In the genomic region with DNA sequence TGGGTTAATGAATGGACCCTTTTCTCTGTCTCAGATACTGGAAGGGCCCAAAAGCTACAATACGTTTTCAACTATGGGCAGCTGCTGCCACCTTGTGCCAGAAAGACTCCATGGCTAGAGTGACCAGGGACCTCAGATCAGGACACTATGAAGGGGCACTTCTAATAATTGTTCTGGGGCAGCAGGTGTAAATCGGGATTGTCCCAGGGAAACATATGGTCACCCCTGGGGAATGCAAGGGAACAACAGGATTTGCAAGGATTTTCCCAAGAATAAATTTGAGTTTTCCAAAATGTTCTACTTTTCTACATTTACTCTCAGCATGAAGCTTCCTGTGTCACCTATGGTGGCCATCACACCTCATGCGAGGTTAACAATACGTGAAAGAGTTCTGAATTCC, we compare ENCODE assay signal across 8 cellular contexts. TPM values are rescaled to one million over a fixed set of nuclear protein-coding genes. Genes with fewer than 3 reads are reported as not detected.
DNase-seq lines count a peak whose midpoint lies in the region; ATAC-seq and TF ChIP-seq lines count a peak whose summit lies in the region.

No MANE protein-coding gene starts in this region.

- H3K27me3 ChIP-seq in Panc1 (ENCODE audit: control insufficient read depth, insufficient read depth, low read length) (peaks cover 7% of the 10 kb centered on the region), neutrophil (peaks cover 23% of the 10 kb centered on the region), upper lobe of right lung (no peaks in the 10 kb centered on the region)

- ATAC-seq in Panc1 (peak; percentile 94), upper lobe of right lung (peak; percentile 91), GM18867 (IDR thresholded peaks at IDR 0.05; ENCODE audit: unreplicated experiment) (no peak)

- H3K4me3 ChIP-seq in Panc1 (ENCODE audit: low read depth in 2 of 2, low read length in 2 of 2) = no peak overlapping the region
- H3K4me3 ChIP-seq in neutrophil (ENCODE audit: low read depth in 1 of 2, low read length in 1 of 2) = no peak overlapping the region
- H3K4me3 ChIP-seq in upper lobe of right lung = no peak overlapping the region

- no peaks in the 10 kb centered on the region for H3K36me3 ChIP-seq in Panc1 (ENCODE audit: control insufficient read depth, insufficient read depth, low read length)
- H3K36me3 ChIP-seq in neutrophil = no peaks in the 10 kb centered on the region
- no peaks in the 10 kb centered on the region for H3K36me3 ChIP-seq in upper lobe of right lung

- peak; percentile 77 for DNase-seq in GM10248 (ENCODE audit: extremely low spot score)
- DNase-seq in HuH-7.5 (ENCODE audit: low spot score) = peak; percentile 32
- peak; percentile 22 for DNase-seq in Panc1 (ENCODE audit: low read depth, low spot score)
- DNase-seq in activated T-cell treated with anti-CD3 and anti-CD28 coated beads, Interleukin-2, amount 50 U/mL, for 48 hours = peak; percentile 70 to 74
- DNase-seq in fibroblast of peridontal ligament (ENCODE audit: extremely low read depth) = peak; percentile 43
- no peak for DNase-seq in upper lobe of right lung

- no peaks in the 10 kb centered on the region for H3K9me3 ChIP-seq in Panc1 (ENCODE audit: control insufficient read depth, insufficient read depth, low read depth, low read length)
- no peaks in the 10 kb centered on the region for H3K9me3 ChIP-seq in neutrophil
- H3K9me3 ChIP-seq in upper lobe of right lung = no peaks in the 10 kb centered on the region

- TF ChIP-seq CTCF in GM10248 (IDR thresholded peaks at IDR 0.05; ENCODE audit: control extremely low read depth, extremely low read depth, low read depth, missing control alignments) = peak; percentile 85
- TF ChIP-seq CTCF in Panc1 (IDR thresholded peaks at IDR 0.05) = peak; percentile 84
- peak; percentile 36 for TF ChIP-seq CTCF in neutrophil (IDR thresholded peaks at IDR 0.05)
- TF ChIP-seq CTCF in upper lobe of right lung (IDR thresholded peaks at IDR 0.05) = peak; percentile 65

- intact Hi-C loops in Panc1 (cut with micrococcal nuclease; ENCODE audit: unreplicated experiment) = loop anchor here (10.0 kb wide), 2 partner anchors 247 to 347 kb away; partner anchors contain the start of gene DYRK3
- intact Hi-C loops in upper lobe of right lung (cut with DNase I) = no loop called here

- in situ Hi-C loops in Panc1 (cut with HindIII; ENCODE audit: low pct_unique_long_range_greater_than_20kb, low sequenced_read_pairs) = no loop called here

- POLR2A ChIA-PET in GM10248 (lab: Yijun Ruan, JAX) = interaction anchor here (1.0 kb wide), 1 partner anchor 347 kb away, joined by 4 read pairs; the partner anchor contains the start of gene DYRK3
- POLR2A ChIA-PET in Panc1 (lab: Charles Lee) = no interaction called here

- H3K27ac ChIP-seq in Panc1 (ENCODE audit: low read length) (no peak overlapping the region), neutrophil (no peak overlapping the region), upper lobe of right lung (no peak overlapping the region)

- H3K4me1 ChIP-seq in Panc1 (ENCODE audit: control insufficient read depth, insufficient read depth, low read length) (no peaks in the 10 kb centered on the region), neutrophil (ENCODE audit: control insufficient read depth in 1 of 2, insufficient read depth in 1 of 2, low read depth in 1 of 2, low read length in 1 of 2) (no peaks in the 10 kb centered on the region), upper lobe of right lung (no peaks in the 10 kb centered on the region)

- BruUV-seq in Panc1 (replicated peaks; lab: Mats Ljungman, UMichigan) = no TSS peak

- CTCF ChIA-PET in GM10248 (lab: Yijun Ruan, JAX) = interaction anchor here (0.6 to 12.0 kb wide), 86 partner anchors 9 to 1065 kb away, joined by 3 to 357 read pairs (median 5); partner anchors contain the start of genes DYRK3, EIF2D, FCAMR and FCMR
- CTCF ChIA-PET in Panc1 (lab: Charles Lee) = interaction anchor here (0.5 to 2.8 kb wide), 9 partner anchors 48 to 511 kb away, joined by 3 to 19 read pairs (median 4); partner anchors contain the start of gene DYRK3

RNA-seq across cellular contexts. Expression of gene FCAMR, which starts 12.0 kb away (rescaled TPM):
- total RNA-seq in Panc1 (2021; ENCODE audit: unreplicated experiment) = not detected
- polyA plus RNA-seq in Panc1 (2012; ENCODE audit: insufficient read length) = not detected
- not detected for total RNA-seq in upper lobe of right lung

RNA-seq across cellular contexts. Expression of gene PIGR, which starts 36.0 kb away (rescaled TPM):
- total RNA-seq in Panc1 (2021; ENCODE audit: unreplicated experiment) (1.4 TPM), upper lobe of right lung (700 TPM)
- polyA plus RNA-seq in Panc1 (2012; ENCODE audit: insufficient read length) = not detected

RNA-seq across cellular contexts. Expression of gene C1orf116, which starts 50.3 kb away (rescaled TPM):
- 0.08 TPM for total RNA-seq in Panc1 (2021; ENCODE audit: unreplicated experiment)
- polyA plus RNA-seq in Panc1 (2012; ENCODE audit: insufficient read length) = not detected
- 128 TPM for total RNA-seq in upper lobe of right lung

Comparison
In these comparisons a context has a peak if more than half of its experiments do, and no peak if none do; other contexts are left out.
1. RNA of gene PIGR, which starts 36.0 kb away (total RNA-seq): 700 TPM in upper lobe of right lung (single experiment); 1.4 TPM in Panc1 (single experiment); every median in the first group is over 100 times any median in the second.
2. RNA of gene C1orf116, which starts 50.3 kb away (total RNA-seq): 128 TPM in upper lobe of right lung (single experiment); 0.08 TPM in Panc1 (single experiment); every median in the first group is over 100 times any median in the second.
3. Peak in every context shown above with its lines, with median percentiles within 50 percentile points of each other: CTCF ChIP-seq.